ENCODE assay signal across 17 cellular contexts in the genomic region with DNA sequence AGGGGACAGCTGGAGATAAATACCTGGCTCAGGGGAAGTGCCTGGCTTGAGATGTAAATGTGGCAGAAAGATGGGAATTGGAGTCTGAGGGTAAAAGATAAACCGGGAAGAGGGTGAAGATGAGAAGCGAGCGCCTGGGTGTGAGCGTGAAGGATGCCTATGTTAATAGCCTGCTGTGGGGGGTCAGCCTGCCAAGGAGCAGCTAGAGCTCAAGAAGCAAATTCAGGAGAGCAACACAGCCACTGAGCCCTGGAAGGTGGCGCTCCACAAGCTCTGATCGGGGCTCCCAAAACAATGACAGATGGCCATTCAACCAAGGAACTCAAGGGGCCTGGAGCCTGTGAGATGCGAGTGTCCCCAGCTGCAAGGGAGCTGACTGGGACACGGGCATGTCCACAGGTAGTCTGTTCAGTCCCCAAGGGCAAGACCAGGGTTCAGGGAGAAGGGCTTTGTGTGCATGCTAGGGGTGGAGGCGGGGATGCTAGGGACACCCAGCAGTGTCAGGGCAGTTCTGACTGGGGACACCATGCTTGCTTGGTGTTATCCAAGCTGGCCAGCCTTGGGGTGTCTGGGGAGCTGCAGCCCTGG. TPM values are rescaled to one million over a fixed set of nuclear protein-coding genes. Genes with fewer than 3 reads are reported as not detected.
"Had no signal": no experiment of that assay in that cellular context is flagged by ENCODE, and none has a peak within 500 bp of the region (broad histone marks: within the 10 kb centered on the region; RNA-seq: fewer than 3 reads in every experiment).

No MANE protein-coding gene starts in this region.

- H3K4me1 ChIP-seq: foreskin keratinocyte had no signal

- H3K27ac ChIP-seq: breast epithelium, foreskin keratinocyte, pancreas, sigmoid colon, thyroid gland, uterus had no signal

- H3K4me3 ChIP-seq: breast epithelium, lung, pancreas, sigmoid colon, thyroid gland, uterus had no signal

- H3K4me3 Mint-ChIP-seq: activated T-helper 1 cell treated with anti-CD3 and anti-CD28 coated beads, Interleukin-12 subunit alpha, Interleukin-12 subunit beta, Interleukin-2, Interleukin-4 antibody, amounts not matched to agents 30 ng/mL and 10 ng/mL and 1 ng/mL, durations not matched to agents 14 hours and 24 hours and 36 hours; neural crest cell had no signal

- H3K36me3 ChIP-seq: breast epithelium, uterus had no signal

- ATAC-seq: activated CD4-positive, CD25-positive, alpha-beta regulatory T cell treated with anti-CD3 and anti-CD28 coated beads, Interleukin-2, amount 50 U/mL, for 24 hours; foreskin keratinocyte; pancreas; stimulated activated effector memory CD8-positive, alpha-beta T cell treated with anti-CD3 and anti-CD28 coated beads, Interleukin-12 subunit alpha, Interleukin-12 subunit beta, amount 100 ng/mL, for 72 hours had no signal

- H3K27ac Mint-ChIP-seq: activated T-helper 1 cell treated with anti-CD3 and anti-CD28 coated beads, Interleukin-12 subunit alpha, Interleukin-12 subunit beta, Interleukin-2, Interleukin-4 antibody, amounts not matched to agents 30 ng/mL and 10 ng/mL and 1 ng/mL, durations not matched to agents 14 hours and 24 hours and 36 hours; stimulated activated effector memory CD8-positive, alpha-beta T cell treated with anti-CD3 and anti-CD28 coated beads, Interleukin-12 subunit alpha, Interleukin-12 subunit beta, amount 100 ng/mL, for 72 hours had no signal

- H3K9me3 Mint-ChIP-seq: activated T-helper 1 cell treated with anti-CD3 and anti-CD28 coated beads, Interleukin-12 subunit alpha, Interleukin-12 subunit beta, Interleukin-2, Interleukin-4 antibody, amounts not matched to agents 30 ng/mL and 10 ng/mL and 1 ng/mL, durations not matched to agents 14 hours and 24 hours and 36 hours had no signal

- DNase-seq: cerebellar nuclear complex; effector CD8-positive, alpha-beta T cell; foreskin keratinocyte; head of caudate nucleus; islet precursor cell; pancreas; sigmoid colon; thyroid gland; uterus had no signal

- H3K9me3 ChIP-seq: breast epithelium, pancreas, sigmoid colon, thyroid gland, uterus had no signal

RNA-seq across cellular contexts. Expression of a gene that starts 2.8 kb away (rescaled TPM):
- total RNA-seq: activated CD8-positive, alpha-beta memory T cell treated with anti-CD3 and anti-CD28 coated beads for 36 hours; aorta; breast epithelium; foreskin keratinocyte; lung; neural crest cell; pancreas; sigmoid colon; thyroid gland; uterus had no signal
- polyA plus RNA-seq: aorta, foreskin keratinocyte, lung, pancreas, sigmoid colon had no signal

RNA-seq across cellular contexts. Expression of a gene that starts 16.2 kb away (rescaled TPM):
- total RNA-seq: activated CD8-positive, alpha-beta memory T cell treated with anti-CD3 and anti-CD28 coated beads for 36 hours; activated T-helper 1 cell treated with anti-CD3 and anti-CD28 coated beads, Interleukin-12 subunit alpha, Interleukin-12 subunit beta, Interleukin-2, Interleukin-4 antibody, amounts not matched to agents 30 ng/mL and 10 ng/mL and 1 ng/mL, durations not matched to agents 14 hours and 24 hours and 36 hours; aorta; breast epithelium; foreskin keratinocyte; neural crest cell; sigmoid colon had no signal
- polyA plus RNA-seq: foreskin keratinocyte had no signal
